In genomic region chr19:30376272-30376671, GRCh38 we compare ENCODE assay signal across 23 cellular contexts. TPM values are rescaled to one million over a fixed set of nuclear protein-coding genes. Genes with fewer than 3 reads are reported as not detected.
DNase-seq lines count a peak whose midpoint lies in the region; ATAC-seq and TF ChIP-seq lines count a peak whose summit lies in the region.
"Had no signal": no experiment of that assay in that cellular context is flagged by ENCODE, and none has a peak within 500 bp of the region (broad histone marks: within the 10 kb centered on the region; RNA-seq: fewer than 3 reads in every experiment).

No MANE protein-coding gene starts in this region.

- intact Hi-C loops in cardiac septum (cut with DNase I): no loop called here
- intact Hi-C loops in left ventricle myocardium inferior (cut with micrococcal nuclease): no loop called here
- intact Hi-C loops in dorsolateral prefrontal cortex (cut with DNase I): loop anchor here (5.0 to 10.0 kb wide), 3 partner anchors 66 to 279 kb away; no protein-coding TSS in a partner anchor

- no peak overlapping the region for H3K27ac Mint-ChIP-seq in stimulated activated naive CD8-positive, alpha-beta T cell treated with anti-CD3 and anti-CD28 coated beads, Interleukin-15, amount 100 ng/mL, for 72 hours

- peaks cover 80% of the 10 kb centered on the region for H3K27me3 ChIP-seq in left ventricle myocardium inferior (ENCODE audit: low read depth)
- peaks cover 0 to 42% (median 11%) of the 10 kb centered on the region in 45 donors for H3K27me3 ChIP-seq in dorsolateral prefrontal cortex

- no peaks in the 10 kb centered on the region for H3K9me3 ChIP-seq in left ventricle myocardium inferior (replicated peaks)
- H3K9me3 ChIP-seq: SK-N-SH had no signal

- no peak overlapping the region for H3K4me3 ChIP-seq in left ventricle myocardium inferior
- H3K4me3 ChIP-seq in dorsolateral prefrontal cortex: peak overlapping the region in 2 of 59 donors; percentile 62 to 66

- H3K27ac ChIP-seq in left ventricle myocardium inferior (replicated peaks) (no peak overlapping the region), dorsolateral prefrontal cortex (peak overlapping the region in 39 of 59 donors; percentile 15 to 99 (median 92)), temporal lobe (ENCODE audit: low read depth, low read length) (peak overlapping the region; percentile 90)

- TF ChIP-seq CTCF in left ventricle myocardium inferior (IDR thresholded peaks at IDR 0.05; ENCODE audit: borderline replicate concordance) (no peak), dorsolateral prefrontal cortex (IDR thresholded peaks at IDR 0.05 in 54 of 56, conservative IDR thresholded peaks at IDR 0.05 in 2 of 56; ENCODE audit: low read depth in 1 of 56, partially characterized antibody in 56 of 56) (no peak)

- no peaks in the 10 kb centered on the region for H3K4me1 Mint-ChIP-seq in stimulated activated naive CD8-positive, alpha-beta T cell treated with anti-CD3 and anti-CD28 coated beads, Interleukin-15, amount 100 ng/mL, for 72 hours

- no peaks in the 10 kb centered on the region for H3K36me3 ChIP-seq in left ventricle myocardium inferior

- no peak for ATAC-seq in stimulated activated naive CD8-positive, alpha-beta T cell treated with anti-CD3 and anti-CD28 coated beads, Interleukin-15, amount 100 ng/mL, for 72 hours

- peaks cover 41% of the 10 kb centered on the region for H3K27me3 Mint-ChIP-seq in stimulated activated naive CD8-positive, alpha-beta T cell treated with anti-CD3 and anti-CD28 coated beads, Interleukin-15, amount 100 ng/mL, for 72 hours

- no peaks in the 10 kb centered on the region for H3K9me3 Mint-ChIP-seq in stimulated activated naive CD8-positive, alpha-beta T cell treated with anti-CD3 and anti-CD28 coated beads, Interleukin-15, amount 100 ng/mL, for 72 hours

- no peak overlapping the region for H3K4me3 Mint-ChIP-seq in stimulated activated naive CD8-positive, alpha-beta T cell treated with anti-CD3 and anti-CD28 coated beads, Interleukin-15, amount 100 ng/mL, for 72 hours

- DNase-seq in cardiac septum (ENCODE audit: low spot score) (peak; percentile 15), left ventricle myocardium inferior (no peak), dorsolateral prefrontal cortex (peak in 1 of 10 donors; percentile 26), mesenteric fat pad (ENCODE audit: low spot score) (peak; percentile 59), NCI-H510A treated with DMSO at 0.1 percent for 48 hours (lab: John Stamatoyannopoulos, UW) (no peak), T1000 (lab: John Stamatoyannopoulos, UW) (no peak)
- DNase-seq in stimulated activated naive CD8-positive, alpha-beta T cell treated with anti-CD3 and anti-CD28 coated beads, Interleukin-15, amount 100 ng/mL, for 72 hours: no peak
- DNase-seq: Calu3, DMS79 treated with DMSO at 0.1 percent for 48 hours, GF-D8, HCEC 1CT, KBM-7, MV-4-11, NCI-H1105, NCI-H146, NCI-H2029, NCI-H446 treated with DMSO at 0.1 percent for 48 hours, NCI-H526 treated with DMSO at 0.1 percent for 48 hours, SK-N-SH had no signal

- H3K4me1 ChIP-seq in left ventricle myocardium inferior: peaks cover 7% of the 10 kb centered on the region

RNA-seq across cellular contexts. Expression of gene ZNF536, which starts 4.1 kb away (rescaled TPM):
- total RNA-seq in cardiac septum: 11.9 TPM
- 4.0 TPM for total RNA-seq in left ventricle myocardium inferior
- total RNA-seq in dorsolateral prefrontal cortex: 100 to 1,000 TPM in 7 of 120 experiments, 10 to 100 TPM in 113; 15.6 to 171 (median 49.0) TPM
- not detected for total RNA-seq in mesenteric fat pad
- 18.2 TPM for total RNA-seq in temporal lobe
- total RNA-seq: A172, Calu3, LHCN-M2, MCF 10A had no signal

Comparison
In these comparisons a context has a peak if more than half of its experiments do, and no peak if none do; other contexts are left out.
1. DNase-seq: peak in cardiac septum (single experiment) and mesenteric fat pad (single experiment); none in left ventricle myocardium inferior (single experiment), NCI-H510A treated with DMSO at 0.1 percent for 48 hours (single experiment), stimulated activated naive CD8-positive, alpha-beta T cell treated with anti-CD3 and anti-CD28 coated beads, Interleukin-15, amount 100 ng/mL, for 72 hours (0 of 2) and T1000 (single experiment).
2. intact Hi-C loops: an anchor here in dorsolateral prefrontal cortex (5.0 to 10.0 kb wide); none called in cardiac septum and left ventricle myocardium inferior.